In the genomic region with DNA sequence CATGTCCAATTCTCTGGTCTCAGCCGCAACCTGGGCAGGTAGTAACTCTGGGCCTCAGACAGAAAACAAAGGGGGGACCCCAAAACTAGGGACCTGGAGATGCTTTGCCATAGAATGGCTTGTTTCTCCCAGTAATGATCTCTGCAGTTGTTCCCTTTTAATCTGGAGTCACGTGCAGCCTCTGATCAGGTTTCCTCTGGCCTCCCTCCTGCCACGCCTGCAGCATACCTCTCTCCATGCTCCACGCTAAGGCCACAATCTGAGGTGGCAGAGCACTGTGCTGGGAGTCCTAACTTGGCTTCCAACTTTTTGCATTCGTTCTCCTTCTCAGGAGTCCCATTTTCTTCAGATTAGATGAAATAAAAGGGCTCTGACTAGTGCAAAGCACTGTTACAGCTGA, we compare ENCODE assay signal across 1 cellular context.
TF ChIP-seq lines count a peak whose summit lies in the region.

No MANE protein-coding gene starts in this region.

TF ChIP-seq in K562, 482 proteins besides CTCF, POLR2A, EP300 and RAD21 (continued from another document):
- TF ChIP-seq, protein P1, sequence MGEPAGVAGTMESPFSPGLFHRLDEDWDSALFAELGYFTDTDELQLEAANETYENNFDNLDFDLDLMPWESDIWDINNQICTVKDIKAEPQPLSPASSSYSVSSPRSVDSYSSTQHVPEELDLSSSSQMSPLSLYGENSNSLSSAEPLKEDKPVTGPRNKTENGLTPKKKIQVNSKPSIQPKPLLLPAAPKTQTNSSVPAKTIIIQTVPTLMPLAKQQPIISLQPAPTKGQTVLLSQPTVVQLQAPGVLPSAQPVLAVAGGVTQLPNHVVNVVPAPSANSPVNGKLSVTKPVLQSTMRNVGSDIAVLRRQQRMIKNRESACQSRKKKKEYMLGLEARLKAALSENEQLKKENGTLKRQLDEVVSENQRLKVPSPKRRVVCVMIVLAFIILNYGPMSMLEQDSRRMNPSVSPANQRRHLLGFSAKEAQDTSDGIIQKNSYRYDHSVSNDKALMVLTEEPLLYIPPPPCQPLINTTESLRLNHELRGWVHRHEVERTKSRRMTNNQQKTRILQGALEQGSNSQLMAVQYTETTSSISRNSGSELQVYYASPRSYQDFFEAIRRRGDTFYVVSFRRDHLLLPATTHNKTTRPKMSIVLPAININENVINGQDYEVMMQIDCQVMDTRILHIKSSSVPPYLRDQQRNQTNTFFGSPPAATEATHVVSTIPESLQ (CRISPR knock-in tag; IDR thresholded peaks at IDR 0.05), result no peak
- TF ChIP-seq, protein P2, sequence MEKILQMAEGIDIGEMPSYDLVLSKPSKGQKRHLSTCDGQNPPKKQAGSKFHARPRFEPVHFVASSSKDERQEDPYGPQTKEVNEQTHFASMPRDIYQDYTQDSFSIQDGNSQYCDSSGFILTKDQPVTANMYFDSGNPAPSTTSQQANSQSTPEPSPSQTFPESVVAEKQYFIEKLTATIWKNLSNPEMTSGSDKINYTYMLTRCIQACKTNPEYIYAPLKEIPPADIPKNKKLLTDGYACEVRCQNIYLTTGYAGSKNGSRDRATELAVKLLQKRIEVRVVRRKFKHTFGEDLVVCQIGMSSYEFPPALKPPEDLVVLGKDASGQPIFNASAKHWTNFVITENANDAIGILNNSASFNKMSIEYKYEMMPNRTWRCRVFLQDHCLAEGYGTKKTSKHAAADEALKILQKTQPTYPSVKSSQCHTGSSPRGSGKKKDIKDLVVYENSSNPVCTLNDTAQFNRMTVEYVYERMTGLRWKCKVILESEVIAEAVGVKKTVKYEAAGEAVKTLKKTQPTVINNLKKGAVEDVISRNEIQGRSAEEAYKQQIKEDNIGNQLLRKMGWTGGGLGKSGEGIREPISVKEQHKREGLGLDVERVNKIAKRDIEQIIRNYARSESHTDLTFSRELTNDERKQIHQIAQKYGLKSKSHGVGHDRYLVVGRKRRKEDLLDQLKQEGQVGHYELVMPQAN (IDR thresholded peaks at IDR 0.05; ENCODE audit: borderline replicate concordance), result peak; percentile 52; the same call in 1 of the 2 replicates
- TF ChIP-seq, protein P3, sequence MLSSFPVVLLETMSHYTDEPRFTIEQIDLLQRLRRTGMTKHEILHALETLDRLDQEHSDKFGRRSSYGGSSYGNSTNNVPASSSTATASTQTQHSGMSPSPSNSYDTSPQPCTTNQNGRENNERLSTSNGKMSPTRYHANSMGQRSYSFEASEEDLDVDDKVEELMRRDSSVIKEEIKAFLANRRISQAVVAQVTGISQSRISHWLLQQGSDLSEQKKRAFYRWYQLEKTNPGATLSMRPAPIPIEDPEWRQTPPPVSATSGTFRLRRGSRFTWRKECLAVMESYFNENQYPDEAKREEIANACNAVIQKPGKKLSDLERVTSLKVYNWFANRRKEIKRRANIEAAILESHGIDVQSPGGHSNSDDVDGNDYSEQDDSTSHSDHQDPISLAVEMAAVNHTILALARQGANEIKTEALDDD (IDR thresholded peaks at IDR 0.05), result no peak
- TF ChIP-seq SIN3A (IDR thresholded peaks at IDR 0.05; ENCODE audit: borderline replicate concordance in 2 of 2, control insufficient read depth in 1 of 2, low read depth in 2 of 2, low read length in 2 of 2) (peak; percentile 51; a peak in 1 of 4 replicates), FOS (IDR thresholded peaks at IDR 0.05; ENCODE audit: extremely low read depth, insufficient read length) (no peak), SMAD4 (CRISPR knock-in tag; conservative IDR thresholded peaks at IDR 0.05) (0 out of 2 replicates have a peak, but pooled peaks have one; percentile 8), PTBP1 (IDR thresholded peaks at IDR 0.05; ENCODE audit: low read depth, low read length) (0 out of 2 replicates have a peak, but pooled peaks have one; percentile 44), BHLHE40 (IDR thresholded peaks at IDR 0.05; ENCODE audit: low read length) (peak; percentile 90), LARP7 (IDR thresholded peaks at IDR 0.05) (no peak), FOXK1 (CRISPR knock-in tag; IDR thresholded peaks at IDR 0.05; ENCODE audit: borderline replicate concordance) (peak; percentile 91), ZNF584 (CRISPR knock-in tag; IDR thresholded peaks at IDR 0.05; ENCODE audit: low read depth) (no peak), MAFG (tag; conservative IDR thresholded peaks at IDR 0.05) (no peak), RNF2 (IDR thresholded peaks at IDR 0.05) (no peak)
- TF ChIP-seq, protein P4, sequence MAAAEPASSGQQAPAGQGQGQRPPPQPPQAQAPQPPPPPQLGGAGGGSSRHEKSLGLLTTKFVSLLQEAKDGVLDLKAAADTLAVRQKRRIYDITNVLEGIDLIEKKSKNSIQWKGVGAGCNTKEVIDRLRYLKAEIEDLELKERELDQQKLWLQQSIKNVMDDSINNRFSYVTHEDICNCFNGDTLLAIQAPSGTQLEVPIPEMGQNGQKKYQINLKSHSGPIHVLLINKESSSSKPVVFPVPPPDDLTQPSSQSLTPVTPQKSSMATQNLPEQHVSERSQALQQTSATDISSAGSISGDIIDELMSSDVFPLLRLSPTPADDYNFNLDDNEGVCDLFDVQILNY (CRISPR knock-in tag; IDR thresholded peaks at IDR 0.05), result no peak
- TF ChIP-seq, protein P5, sequence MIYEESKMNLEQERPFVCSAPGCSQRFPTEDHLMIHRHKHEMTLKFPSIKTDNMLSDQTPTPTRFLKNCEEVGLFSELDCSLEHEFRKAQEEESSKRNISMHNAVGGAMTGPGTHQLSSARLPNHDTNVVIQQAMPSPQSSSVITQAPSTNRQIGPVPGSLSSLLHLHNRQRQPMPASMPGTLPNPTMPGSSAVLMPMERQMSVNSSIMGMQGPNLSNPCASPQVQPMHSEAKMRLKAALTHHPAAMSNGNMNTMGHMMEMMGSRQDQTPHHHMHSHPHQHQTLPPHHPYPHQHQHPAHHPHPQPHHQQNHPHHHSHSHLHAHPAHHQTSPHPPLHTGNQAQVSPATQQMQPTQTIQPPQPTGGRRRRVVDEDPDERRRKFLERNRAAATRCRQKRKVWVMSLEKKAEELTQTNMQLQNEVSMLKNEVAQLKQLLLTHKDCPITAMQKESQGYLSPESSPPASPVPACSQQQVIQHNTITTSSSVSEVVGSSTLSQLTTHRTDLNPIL (CRISPR knock-in tag; IDR thresholded peaks at IDR 0.05), result no peak
